In the genomic region with DNA sequence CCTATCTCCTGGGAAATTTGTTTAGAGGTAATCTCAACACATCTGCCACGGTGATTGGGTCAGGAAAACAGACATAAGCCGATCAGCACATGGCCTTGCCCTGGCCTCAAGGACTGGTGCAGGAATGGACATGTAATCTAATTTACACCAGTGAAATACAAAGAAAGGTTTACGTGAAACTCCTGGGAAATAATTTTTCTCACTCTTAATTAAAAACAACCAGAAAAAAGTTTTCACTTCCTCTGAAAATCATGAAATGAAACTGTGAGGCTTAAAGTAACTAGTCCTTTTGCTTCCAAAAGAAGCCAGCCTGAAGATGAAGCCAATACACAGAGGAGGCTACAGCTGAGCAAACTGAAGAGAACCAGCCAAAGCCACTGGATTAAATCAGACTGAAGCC, we compare ENCODE assay signal across 11 cellular contexts.
DNase-seq lines count a peak whose midpoint lies in the region; ATAC-seq, FAIRE-seq and TF ChIP-seq lines count a peak whose summit lies in the region.
"Had no signal": no experiment of that assay in that cellular context is flagged by ENCODE, and none has a peak within 500 bp of the region (broad histone marks: within the 10 kb centered on the region; RNA-seq: fewer than 3 reads in every experiment).

No MANE protein-coding gene starts in this region.

- POLR2A ChIA-PET in HepG2 (lab: Yijun Ruan, JAX), result no interaction called here
- POLR2A ChIA-PET in activated CD8-positive, alpha-beta T cell treated with anti-CD3 and anti-CD28 coated beads, Interleukin-2, amount 10 ng/mL, durations not matched to agents 7 days and 5 days (lab: Charles Lee), result no interaction called here

- no peak for FAIRE-seq in HepG2 (lab: Jason Lieb, UNC)

- peak in 3 of 4 donors; percentile 27 to 50 (median 36) for ATAC-seq in right lobe of liver
- ATAC-seq in HepG2, result no peak
- ATAC-seq in HG02884 (IDR thresholded peaks at IDR 0.05; ENCODE audit: unreplicated experiment), result peak; percentile 95
- no peak for ATAC-seq in omental fat pad (ENCODE audit: low FRiP score)
- no peak for ATAC-seq in activated CD8-positive, alpha-beta T cell treated with anti-CD3 and anti-CD28 coated beads, Interleukin-2, amount 10 ng/mL, durations not matched to agents 7 days and 5 days

- no peaks in the 10 kb centered on the region for H3K79me2 ChIP-seq in HepG2 (ENCODE audit: insufficient read depth, low read length)

- WGBS in right lobe of liver (ENCODE audit: insufficient coverage, low coverage, low lambda C conversion rate, missing lambda C conversion rate), result 21% methylated on average over 3 of the region's 3 CpGs
- 11% methylated on average over 3 of the region's 3 CpGs for WGBS in HepG2 (ENCODE audit: low lambda C conversion rate)

- H3K36me3 Mint-ChIP-seq in immature natural killer cell, result no peaks in the 10 kb centered on the region
- no peaks in the 10 kb centered on the region for H3K36me3 Mint-ChIP-seq in activated CD8-positive, alpha-beta T cell treated with anti-CD3 and anti-CD28 coated beads, Interleukin-2, amount 10 ng/mL, durations not matched to agents 7 days and 5 days (ENCODE audit: low read depth)

- H3K27me3 Mint-ChIP-seq in immature natural killer cell (ENCODE audit: low read depth in 3 of 3), result peaks cover 0 to 2% (median 2%) of the 10 kb centered on the region in 3 donors
- peaks cover 10% of the 10 kb centered on the region for H3K27me3 Mint-ChIP-seq in activated CD8-positive, alpha-beta T cell treated with anti-CD3 and anti-CD28 coated beads, Interleukin-2, amount 10 ng/mL, durations not matched to agents 7 days and 5 days (ENCODE audit: low read depth)

- H3K36me3 ChIP-seq in right lobe of liver, result no peaks in the 10 kb centered on the region
- H3K36me3 ChIP-seq in HepG2 (replicated peaks in 1 of 2; ENCODE audit: control insufficient read depth in 1 of 2, insufficient read depth in 2 of 2, low read length in 2 of 2), result no peaks in the 10 kb centered on the region
- H3K36me3 ChIP-seq: stomach had no signal

- H3K9ac ChIP-seq in HepG2 (ENCODE audit: insufficient read depth, low read depth, low read length), result no peak overlapping the region

- intact Hi-C loops in right lobe of liver (cut with DNase I) (no loop called here), HepG2 (cut with micrococcal nuclease; ENCODE audit: unreplicated experiment) (no loop called here)

- H3K9me3 Mint-ChIP-seq in immature natural killer cell, result peaks cover 0 to 3% (median 0%) of the 10 kb centered on the region in 6 donors
- H3K9me3 Mint-ChIP-seq in activated CD8-positive, alpha-beta T cell treated with anti-CD3 and anti-CD28 coated beads, Interleukin-2, amount 10 ng/mL, durations not matched to agents 7 days and 5 days (ENCODE audit: insufficient read depth), result no peaks in the 10 kb centered on the region
- H3K9me3 Mint-ChIP-seq: activated CD4-positive, alpha-beta memory T cell treated with anti-CD3 and anti-CD28 coated beads, Interleukin-2, amount 10 ng/mL, durations not matched to agents 7 days and 5 days had no signal

- H4K20me1 ChIP-seq in HepG2 (ENCODE audit: insufficient read depth, low read length), result no peaks in the 10 kb centered on the region

- TF ChIP-seq RAD21 in HepG2 (CRISPR knock-in tag; IDR thresholded peaks at IDR 0.05), result no peak

- H3K4me1 Mint-ChIP-seq in immature natural killer cell, result no peaks in the 10 kb centered on the region
- no peaks in the 10 kb centered on the region for H3K4me1 Mint-ChIP-seq in activated CD8-positive, alpha-beta T cell treated with anti-CD3 and anti-CD28 coated beads, Interleukin-2, amount 10 ng/mL, durations not matched to agents 7 days and 5 days (ENCODE audit: low read depth)
- H3K4me1 Mint-ChIP-seq: activated CD4-positive, alpha-beta memory T cell treated with anti-CD3 and anti-CD28 coated beads, Interleukin-2, amount 10 ng/mL, durations not matched to agents 7 days and 5 days had no signal

- CTCF ChIA-PET in HepG2 (lab: Yijun Ruan, JAX; ENCODE audit: low intra/inter-chr PET ratio, low total read pairs), result no interaction called here
- CTCF ChIA-PET in activated CD8-positive, alpha-beta T cell treated with anti-CD3 and anti-CD28 coated beads, Interleukin-2, amount 10 ng/mL, durations not matched to agents 7 days and 5 days (lab: Charles Lee), result no interaction called here

- H3K27me3 ChIP-seq in right lobe of liver, result no peaks in the 10 kb centered on the region
- no peaks in the 10 kb centered on the region for H3K27me3 ChIP-seq in HepG2 (ENCODE audit: control insufficient read depth in 1 of 2, insufficient read depth in 2 of 2, low read length in 2 of 2)
- H3K27me3 ChIP-seq: stomach had no signal

- H3K9me3 ChIP-seq in right lobe of liver, result no peaks in the 10 kb centered on the region
- H3K9me3 ChIP-seq in HepG2 (ENCODE audit: low read length), result no peaks in the 10 kb centered on the region
- H3K9me3 ChIP-seq: stomach had no signal

- no peak overlapping the region for H3K4me2 ChIP-seq in HepG2 (ENCODE audit: low read depth, low read length)

- H3K4me3 ChIP-seq in right lobe of liver, result no peak overlapping the region
- H3K4me3 ChIP-seq in HepG2 (replicated peaks in 1 of 3; ENCODE audit: insufficient read depth in 1 of 3, low read depth in 2 of 3, low read length in 3 of 3), result no peak overlapping the region
- H3K4me3 ChIP-seq: stomach had no signal

- no peak for TF ChIP-seq EP300 in HepG2 (IDR thresholded peaks at IDR 0.05; ENCODE audit: low read depth in 2 of 2, low read length in 2 of 2)
- no peak for TF ChIP-seq EP300 in HepG2 (CRISPR knock-in tag; IDR thresholded peaks at IDR 0.05; ENCODE audit: borderline replicate concordance)

- DNase-seq in right lobe of liver (no peak), HepG2 (ENCODE audit: low spot score) (no peak), NCI-H69 (lab: John Stamatoyannopoulos, UW) (peak; percentile 11), omental fat pad (ENCODE audit: low spot score) (no peak), immature natural killer cell (no peak), OCI-M1 (lab: John Stamatoyannopoulos, UW) (no peak)
- DNase-seq in activated CD8-positive, alpha-beta T cell treated with anti-CD3 and anti-CD28 coated beads, Interleukin-2, amount 10 ng/mL, durations not matched to agents 7 days and 5 days, result no peak
- DNase-seq: activated CD4-positive, alpha-beta memory T cell treated with anti-CD3 and anti-CD28 coated beads, Interleukin-2, amount 10 ng/mL, durations not matched to agents 7 days and 5 days; central memory CD4-positive, alpha-beta T cell; stomach had no signal

- BruUV-seq in HepG2 (replicated peaks; lab: Mats Ljungman, UMichigan), result no TSS peak

- H3K27ac ChIP-seq in right lobe of liver (no peak overlapping the region), HepG2 (ENCODE audit: extremely low read length, insufficient read depth, low read length) (no peak overlapping the region)
- H3K27ac ChIP-seq: stomach had no signal

- no peak overlapping the region for H3K27ac Mint-ChIP-seq in immature natural killer cell
- H3K27ac Mint-ChIP-seq in activated CD8-positive, alpha-beta T cell treated with anti-CD3 and anti-CD28 coated beads, Interleukin-2, amount 10 ng/mL, durations not matched to agents 7 days and 5 days, result no peak overlapping the region
- H3K27ac Mint-ChIP-seq: activated CD4-positive, alpha-beta memory T cell treated with anti-CD3 and anti-CD28 coated beads, Interleukin-2, amount 10 ng/mL, durations not matched to agents 7 days and 5 days had no signal

- no peaks in the 10 kb centered on the region for H3K4me1 ChIP-seq in right lobe of liver
- no peaks in the 10 kb centered on the region for H3K4me1 ChIP-seq in HepG2 (ENCODE audit: insufficient read depth, low read length)
- H3K4me1 ChIP-seq: stomach had no signal

- TF ChIP-seq CTCF in right lobe of liver (IDR thresholded peaks at IDR 0.05) (no peak), HepG2 (CRISPR knock-in tag; IDR thresholded peaks at IDR 0.05) (no peak), omental fat pad (IDR thresholded peaks at IDR 0.05) (no peak)

- in situ Hi-C loops in HepG2 (cut with HindIII; ENCODE audit: extremely low pct_ligation_motif_present, low pct_unique_long_range_greater_than_20kb), result no loop called here

- no peak overlapping the region for H3K4me3 Mint-ChIP-seq in immature natural killer cell
- H3K4me3 Mint-ChIP-seq in activated CD8-positive, alpha-beta T cell treated with anti-CD3 and anti-CD28 coated beads, Interleukin-2, amount 10 ng/mL, durations not matched to agents 7 days and 5 days, result no peak overlapping the region
- H3K4me3 Mint-ChIP-seq: activated CD4-positive, alpha-beta memory T cell treated with anti-CD3 and anti-CD28 coated beads, Interleukin-2, amount 10 ng/mL, durations not matched to agents 7 days and 5 days had no signal

- no peak overlapping the region for H2AFZ ChIP-seq in HepG2 (ENCODE audit: low read length)

- no peak for TF ChIP-seq POLR2A in right lobe of liver (IDR thresholded peaks at IDR 0.05)
- no peak for TF ChIP-seq POLR2A in HepG2 (IDR thresholded peaks at IDR 0.05; ENCODE audit: insufficient read depth in 1 of 2, low read depth in 2 of 2, low read length in 2 of 2)

TF ChIP-seq in HepG2, 621 proteins besides CTCF, POLR2A, EP300 and RAD21 (continues in another document):
- TF ChIP-seq NFE2L1 (CRISPR knock-in tag; IDR thresholded peaks at IDR 0.05; ENCODE audit: borderline replicate concordance) (no peak), ARID2 (CRISPR knock-in tag; IDR thresholded peaks at IDR 0.05; ENCODE audit: borderline replicate concordance) (no peak), BRD4 (CRISPR knock-in tag; IDR thresholded peaks at IDR 0.05) (no peak)
- TF ChIP-seq, protein P1, sequence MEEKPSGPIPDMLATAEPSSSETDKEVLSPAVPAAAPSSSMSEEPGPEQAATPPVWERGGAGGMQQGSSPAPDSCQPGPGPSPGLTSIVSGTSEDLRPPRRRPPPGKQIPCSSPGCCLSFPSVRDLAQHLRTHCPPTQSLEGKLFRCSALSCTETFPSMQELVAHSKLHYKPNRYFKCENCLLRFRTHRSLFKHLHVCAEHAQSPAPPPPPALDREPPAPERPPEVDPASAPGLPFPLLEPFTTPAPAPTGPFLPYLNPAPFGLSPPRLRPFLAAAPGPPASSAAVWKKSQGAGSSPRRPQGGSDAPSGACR (CRISPR knock-in tag; IDR thresholded peaks at IDR 0.05), result no peak

Comparison
In these comparisons a context has a peak if more than half of its experiments do, and no peak if none do; other contexts are left out.
1. ATAC-seq: peak in right lobe of liver (3 of 4) and HG02884 (single experiment); none in HepG2 (single experiment), omental fat pad (single experiment) and activated CD8-positive, alpha-beta T cell treated with anti-CD3 and anti-CD28 coated beads, Interleukin-2, amount 10 ng/mL, durations not matched to agents 7 days and 5 days (single experiment).